In genomic region chr11:19890308-19890707, GRCh38 we compare ENCODE assay signal across 12 cellular contexts.
DNase-seq lines count a peak whose midpoint lies in the region; ATAC-seq and TF ChIP-seq lines count a peak whose summit lies in the region.
"Had no signal": no experiment of that assay in that cellular context is flagged by ENCODE, and none has a peak within 500 bp of the region (broad histone marks: within the 10 kb centered on the region; RNA-seq: fewer than 3 reads in every experiment).

No MANE protein-coding gene starts in this region.

- no peaks in the 10 kb centered on the region for H4K20me1 ChIP-seq in smooth muscle cell (ENCODE audit: low read depth)

- intact Hi-C loops in testis (cut with DNase I; ENCODE audit: low total_unique reads) (no loop called here), colonic mucosa (cut with DNase I) (no loop called here)

- H3K27ac ChIP-seq in smooth muscle cell (ENCODE audit: low read depth) (peak overlapping the region; percentile 49), testis (no peak overlapping the region), colonic mucosa (no peak overlapping the region)
- H3K27ac ChIP-seq: neural progenitor cell had no signal

- peak; percentile 85 for DNase-seq in H4 (ENCODE audit: low spot score)
- peak; percentile 65 to 82 for DNase-seq in foreskin fibroblast
- DNase-seq in smooth muscle cell (lab: John Stamatoyannopoulos, UW; ENCODE audit: unreplicated experiment) = no peak
- DNase-seq in stimulated activated naive CD4-positive, alpha-beta T cell treated with Interleukin-2 at 50 U/mL for 16 hours (lab: John Stamatoyannopoulos, UW) = no peak
- DNase-seq in testis = no peak
- DNase-seq in NCI-H187 (lab: John Stamatoyannopoulos, UW) = no peak
- no peak for DNase-seq in colonic mucosa
- DNase-seq: activated CD8-positive, alpha-beta memory T cell treated with anti-CD3 and anti-CD28 coated beads for 24 hours; hypothalamus; NCI-H1694 had no signal

- TF ChIP-seq CTCF in foreskin fibroblast (IDR thresholded peaks at IDR 0.05; ENCODE audit: low read depth, low read length) (no peak), smooth muscle cell (IDR thresholded peaks at IDR 0.05; ENCODE audit: borderline replicate concordance, insufficient read depth, poor library complexity, severe bottlenecking) (no peak), testis (IDR thresholded peaks at IDR 0.05) (no peak), colonic mucosa (IDR thresholded peaks at IDR 0.05) (no peak)

- H3K9me3 ChIP-seq in smooth muscle cell (replicated peaks; ENCODE audit: low read depth) (no peaks in the 10 kb centered on the region), testis (no peaks in the 10 kb centered on the region), colonic mucosa (no peaks in the 10 kb centered on the region)

- ATAC-seq in SK-N-SH treated with all-trans-retinoic acid at 6 μM for 48 hours = peak; percentile 85

- H3K79me2 ChIP-seq in smooth muscle cell (ENCODE audit: low read depth) = no peaks in the 10 kb centered on the region

- no peaks in the 10 kb centered on the region for H3K36me3 ChIP-seq in smooth muscle cell (ENCODE audit: low read depth)
- H3K36me3 ChIP-seq in testis (ENCODE audit: low read depth, missing control alignments) = no peaks in the 10 kb centered on the region
- no peaks in the 10 kb centered on the region for H3K36me3 ChIP-seq in colonic mucosa
- H3K36me3 ChIP-seq: neural progenitor cell had no signal

- no peaks in the 10 kb centered on the region for H3F3A ChIP-seq in smooth muscle cell (ENCODE audit: low read depth)

- H3K27me3 ChIP-seq in smooth muscle cell (ENCODE audit: low read depth) = no peaks in the 10 kb centered on the region
- no peaks in the 10 kb centered on the region for H3K27me3 ChIP-seq in testis
- H3K27me3 ChIP-seq in colonic mucosa = no peaks in the 10 kb centered on the region
- H3K27me3 ChIP-seq: neural progenitor cell had no signal

- TF ChIP-seq POLR2A in testis (IDR thresholded peaks at IDR 0.05) = no peak

- no peak overlapping the region for H2AFZ ChIP-seq in smooth muscle cell (ENCODE audit: low read depth)
- H2AFZ ChIP-seq: neural progenitor cell had no signal

- 21% methylated on average over 1 of the region's 1 CpG for WGBS in smooth muscle cell (ENCODE audit: low lambda C conversion rate)
- WGBS in testis, 2 donors = 54 to 72% methylated on average over 1 of the region's 1 CpG

- no peak overlapping the region for H3K9ac ChIP-seq in smooth muscle cell (ENCODE audit: low read depth)
- H3K9ac ChIP-seq in colonic mucosa (ENCODE audit: low read depth in 2 of 2, low read length in 2 of 2) = no peak overlapping the region
- H3K9ac ChIP-seq: neural progenitor cell had no signal

- H3K4me2 ChIP-seq in smooth muscle cell = peak overlapping the region; percentile 17
- H3K4me2 ChIP-seq: neural progenitor cell had no signal

- peaks cover 11% of the 10 kb centered on the region for H3K4me1 ChIP-seq in smooth muscle cell (ENCODE audit: low read depth)
- no peaks in the 10 kb centered on the region for H3K4me1 ChIP-seq in testis
- no peaks in the 10 kb centered on the region for H3K4me1 ChIP-seq in colonic mucosa

- H3K4me3 ChIP-seq in foreskin fibroblast (ENCODE audit: low read depth in 1 of 2, low read length in 2 of 2) (no peak overlapping the region), smooth muscle cell (no peak overlapping the region), testis (no peak overlapping the region), colonic mucosa (no peak overlapping the region)
- H3K4me3 ChIP-seq: neural progenitor cell had no signal

TF ChIP-seq in SK-N-SH treated with all-trans-retinoic acid at 6 μM for 48 hours, 23 proteins besides CTCF, POLR2A, EP300 and RAD21:
- TF ChIP-seq CSDC2 (CRISPR knock-in tag; IDR thresholded peaks at IDR 0.05) = no peak
- peak; percentile 40 for TF ChIP-seq ISL1 (CRISPR knock-in tag; IDR thresholded peaks at IDR 0.05)
- no peak for TF ChIP-seq ZNF8 (CRISPR knock-in tag; IDR thresholded peaks at IDR 0.05)
- no peak for TF ChIP-seq BACH2 (CRISPR knock-in tag; IDR thresholded peaks at IDR 0.05; ENCODE audit: borderline replicate concordance)
- no peak for TF ChIP-seq ZFP3 (CRISPR knock-in tag; IDR thresholded peaks at IDR 0.05)
- TF ChIP-seq ZNF565 (CRISPR knock-in tag; conservative IDR thresholded peaks at IDR 0.05; ENCODE audit: low read depth) = no peak
- no peak for TF ChIP-seq TSHZ2 (CRISPR knock-in tag; IDR thresholded peaks at IDR 0.05)
- no peak for TF ChIP-seq PPARA (CRISPR knock-in tag; IDR thresholded peaks at IDR 0.05; ENCODE audit: borderline replicate concordance)
- no peak for TF ChIP-seq CREB5 (CRISPR knock-in tag; IDR thresholded peaks at IDR 0.05; ENCODE audit: low read depth)
- TF ChIP-seq ZFP30 (CRISPR knock-in tag; IDR thresholded peaks at IDR 0.05) = no peak
- no peak for TF ChIP-seq SNAI2 (CRISPR knock-in tag; IDR thresholded peaks at IDR 0.05)
- TF ChIP-seq PATZ1 (CRISPR knock-in tag; IDR thresholded peaks at IDR 0.05; ENCODE audit: borderline replicate concordance) = no peak
- no peak for TF ChIP-seq GLIS3 (CRISPR knock-in tag; IDR thresholded peaks at IDR 0.05)
- TF ChIP-seq TCF4 (CRISPR knock-in tag; IDR thresholded peaks at IDR 0.05; ENCODE audit: borderline replicate concordance) = no peak
- TF ChIP-seq ZC3H10 (CRISPR knock-in tag; IDR thresholded peaks at IDR 0.05) = no peak
- 0 out of 2 replicates have a peak, but pooled peaks have one; percentile 5 for TF ChIP-seq ESRRG (CRISPR knock-in tag; IDR thresholded peaks at IDR 0.05)

Comparison
In these comparisons a context has a peak if more than half of its experiments do, and no peak if none do; other contexts are left out.
1. DNase-seq: peak in H4 (single experiment) and foreskin fibroblast (2 of 2); none in smooth muscle cell (single experiment), stimulated activated naive CD4-positive, alpha-beta T cell treated with Interleukin-2 at 50 U/mL for 16 hours (single experiment), testis (single experiment), NCI-H187 (0 of 2) and colonic mucosa (single experiment).